Comparison of ENCODE assay signal across 20 cellular contexts in genomic region chr7:42263971-42264370, GRCh38. TPM values are rescaled to one million over a fixed set of nuclear protein-coding genes. Genes with fewer than 3 reads are reported as not detected.
DNase-seq lines count a peak whose midpoint lies in the region; ATAC-seq, FAIRE-seq and TF ChIP-seq lines count a peak whose summit lies in the region.
"Had no signal": no experiment of that assay in that cellular context is flagged by ENCODE, and none has a peak within 500 bp of the region (broad histone marks: within the 10 kb centered on the region; RNA-seq: fewer than 3 reads in every experiment).

No MANE protein-coding gene starts in this region.

- FAIRE-seq in H1 (lab: Jason Lieb, UNC), result no peak
- no peak for FAIRE-seq in pancreas (lab: Jason Lieb, UNC)

- no peak overlapping the region for H3K56ac ChIP-seq in H1 (replicated peaks; ENCODE audit: insufficient read length, low read depth, low read length)

- H3K27ac ChIP-seq in H1 (ENCODE audit: low read depth, low read length) (no peak overlapping the region), left ventricle myocardium inferior (replicated peaks) (peak overlapping the region; percentile 87), pancreas (no peak overlapping the region)
- H3K27ac ChIP-seq: 22Rv1; BLaER1 treated with 17β-estradiol and CSF1 and Interleukin-3, amounts not matched to agents 10 nM and 100 nM had no signal

- no peak overlapping the region for H3K14ac ChIP-seq in H1 (ENCODE audit: insufficient read length)

- peaks cover 3 to 8% (median 6%) of the 10 kb centered on the region in 4 experiments; a peak in 5 of 7 replicates for H3K4me1 ChIP-seq in H1 (replicated peaks in 1 of 4; ENCODE audit: control insufficient read depth in 3 of 4, insufficient read depth in 4 of 4, low read length in 3 of 4)
- no peaks in the 10 kb centered on the region for H3K4me1 ChIP-seq in left ventricle myocardium inferior
- no peaks in the 10 kb centered on the region for H3K4me1 ChIP-seq in pancreas

- H3K4ac ChIP-seq in H1 (replicated peaks; ENCODE audit: insufficient read length, low read depth, low read length), result no peak overlapping the region

- no peaks in the 10 kb centered on the region for H4K20me1 ChIP-seq in H1 (replicated peaks in 1 of 2; ENCODE audit: control insufficient read depth in 1 of 2, insufficient read depth in 2 of 2, low read length in 2 of 2)
- H4K20me1 ChIP-seq: BLaER1 treated with 17β-estradiol and CSF1 and Interleukin-3, amounts not matched to agents 10 nM and 100 nM had no signal

- POLR2A ChIA-PET in H1 (lab: Charles Lee; ENCODE audit: partially characterized antibody), result no interaction called here

- H4K8ac ChIP-seq in H1 (ENCODE audit: extremely low read depth, insufficient read depth, low read length), result no peak overlapping the region

- DNase-seq in Ammon's horn (ENCODE audit: low spot score) (peak; percentile 11), H1 (ENCODE audit: low read depth in 1 of 2, low spot score in 2 of 2) (no peak), left ventricle myocardium inferior (peak; percentile 56), pancreas (peak; percentile 22 to 51 (median 39)), UCSD-AML1 (lab: John Stamatoyannopoulos, UW; ENCODE audit: unreplicated experiment) (no peak), dedifferentiated amniotic fluid mesenchymal stem cell (ENCODE audit: extremely low spot score) (no peak), SHP77 (lab: John Stamatoyannopoulos, UW) (no peak)
- DNase-seq: DMS 273 treated with DMSO at 0.1 percent for 48 hours, EL, NCI-H1417, NCI-H2081, NCI-H226, NCI-H526 treated with DMSO at 0.1 percent for 48 hours, OCI-M1 had no signal

- H3K36me3 ChIP-seq in H1 (ENCODE audit: control insufficient read depth in 2 of 4, insufficient read depth in 4 of 4, low read length in 3 of 4) (no peaks in the 10 kb centered on the region), left ventricle myocardium inferior (no peaks in the 10 kb centered on the region), pancreas (no peaks in the 10 kb centered on the region)
- H3K36me3 ChIP-seq: BLaER1 treated with 17β-estradiol and CSF1 and Interleukin-3, amounts not matched to agents 10 nM and 100 nM had no signal

- 87% methylated on average over 4 of the region's 4 CpGs; no CpG with 5 or more reads in 1 of the 2 experiments for WGBS in H1 (ENCODE audit: extremely low coverage in 1 of 2, insufficient coverage in 1 of 2, insufficient read length in 1 of 2, insufficient replicate concordance in 2 of 2, low coverage in 1 of 2, low lambda C conversion rate in 2 of 2, missing lambda C conversion rate in 1 of 2), 2 experiments
- 48 to 61% methylated on average over 4 of the region's 4 CpGs for WGBS in pancreas, 2 donors

- H3K18ac ChIP-seq in H1 (ENCODE audit: extremely low read depth, low read length), result peak overlapping the region; percentile 73; the same call in 1 of the 2 replicates

- H2BK5ac ChIP-seq in H1 (ENCODE audit: low read depth, low read length), result no peak overlapping the region

- intact Hi-C loops in left ventricle myocardium inferior (cut with micrococcal nuclease), result no loop called here
- intact Hi-C loops in pancreas (cut with DNase I), result no loop called here

- no peak overlapping the region for H3K23ac ChIP-seq in H1 (ENCODE audit: insufficient read length)

- H3K79me2 ChIP-seq in H1 (ENCODE audit: control insufficient read depth in 1 of 2, insufficient read depth in 2 of 2, low read length in 2 of 2), result no peaks in the 10 kb centered on the region

- H2BK120ac ChIP-seq in H1 (replicated peaks; ENCODE audit: low read depth, low read length), result no peak overlapping the region

- ATAC-seq in pancreas (peak; percentile 69 to 95 (median 74)), GM21786 (IDR thresholded peaks at IDR 0.05; ENCODE audit: unreplicated experiment) (no peak)
- ATAC-seq: HCT116, SK-N-SH treated with all-trans-retinoic acid at 6 μM for 48 hours had no signal

- no peak for TF ChIP-seq CTCF in H1 (IDR thresholded peaks at IDR 0.05; ENCODE audit: control extremely low read depth in 1 of 3, insufficient read depth in 1 of 3, low read depth in 1 of 3, low read length in 3 of 3)
- TF ChIP-seq CTCF in left ventricle myocardium inferior (IDR thresholded peaks at IDR 0.05; ENCODE audit: borderline replicate concordance), result no peak
- TF ChIP-seq CTCF in pancreas (IDR thresholded peaks at IDR 0.05), result no peak

- TF ChIP-seq RAD21 in H1 (IDR thresholded peaks at IDR 0.05 in 1 of 2, conservative IDR thresholded peaks at IDR 0.05 in 1 of 2; ENCODE audit: low read depth in 2 of 2, low read length in 2 of 2), result no peak

- CTCF ChIA-PET in H1 (lab: Charles Lee; ENCODE audit: partially characterized antibody), result interaction anchor here (0.6 to 1.7 kb wide), 7 partner anchors 8 to 481 kb away, joined by 3 to 5 read pairs (median 4); no protein-coding TSS in a partner anchor

- H2AK5ac ChIP-seq in H1 (ENCODE audit: low read depth, low read length), result no peak overlapping the region

- H2BK15ac ChIP-seq in H1 (ENCODE audit: low read length), result peak overlapping the region; percentile 89; the same call in 1 of the 2 replicates

- H2BK12ac ChIP-seq in H1 (ENCODE audit: low read depth, low read length), result 0 out of 2 replicates have a peak overlapping the region, but pooled peaks have one; percentile 18

- no peak for TF ChIP-seq EP300 in H1 (IDR thresholded peaks at IDR 0.05; ENCODE audit: borderline replicate concordance in 1 of 2, low read depth in 2 of 2, low read length in 2 of 2)

- no peak overlapping the region for H3K9ac ChIP-seq in H1 (replicated peaks in 1 of 4; ENCODE audit: extremely low read depth in 1 of 4, low read depth in 3 of 4, low read length in 3 of 4)
- H3K9ac ChIP-seq: BLaER1 treated with 17β-estradiol and CSF1 and Interleukin-3, amounts not matched to agents 10 nM and 100 nM had no signal

- no peak overlapping the region for H4K91ac ChIP-seq in H1 (replicated peaks; ENCODE audit: insufficient read length, low read length)

- H3K4me2 ChIP-seq in H1 (ENCODE audit: insufficient read depth in 1 of 2, low read depth in 2 of 2, low read length in 2 of 2), result no peak overlapping the region
- H3K4me2 ChIP-seq: BLaER1 treated with 17β-estradiol and CSF1 and Interleukin-3, amounts not matched to agents 10 nM and 100 nM had no signal

- no peak overlapping the region for H3K4me3 ChIP-seq in H1 (ENCODE audit: extremely low read depth in 1 of 4, insufficient read depth in 2 of 4, low read depth in 3 of 4, low read length in 4 of 4)
- H3K4me3 ChIP-seq in left ventricle myocardium inferior, result peak overlapping the region; percentile 59
- H3K4me3 ChIP-seq in pancreas, result no peak overlapping the region
- H3K4me3 ChIP-seq: BLaER1 treated with 17β-estradiol and CSF1 and Interleukin-3, amounts not matched to agents 10 nM and 100 nM had no signal

- H3K79me1 ChIP-seq in H1 (ENCODE audit: low read depth, low read length), result no peaks in the 10 kb centered on the region

- no peak overlapping the region for H4K5ac ChIP-seq in H1 (ENCODE audit: insufficient read length, low read depth, low read length)

- H2BK20ac ChIP-seq in H1 (ENCODE audit: low read length), result no peak overlapping the region

- H3K23me2 ChIP-seq in H1 (ENCODE audit: low read depth, low read length), result no peaks in the 10 kb centered on the region

- H3K27me3 ChIP-seq in H1 (replicated peaks in 1 of 4; ENCODE audit: control insufficient read depth in 3 of 4, extremely low read depth in 1 of 4, insufficient read depth in 3 of 4, low read length in 3 of 4) (no peaks in the 10 kb centered on the region), left ventricle myocardium inferior (ENCODE audit: low read depth) (no peaks in the 10 kb centered on the region), pancreas (no peaks in the 10 kb centered on the region)
- H3K27me3 ChIP-seq: BLaER1 treated with 17β-estradiol and CSF1 and Interleukin-3, amounts not matched to agents 10 nM and 100 nM had no signal

- no peak for TF ChIP-seq POLR2A in H1 (IDR thresholded peaks at IDR 0.05; ENCODE audit: control extremely low read depth in 1 of 2, low read depth in 2 of 2, low read length in 2 of 2)

- H2AFZ ChIP-seq in H1 (ENCODE audit: low read length), result peak overlapping the region; percentile 35; the same call in 1 of the 2 replicates

- H3K9me3 ChIP-seq in H1 (ENCODE audit: insufficient read depth in 2 of 2, low read depth in 1 of 2, low read length in 1 of 2), result no peaks in the 10 kb centered on the region
- no peaks in the 10 kb centered on the region for H3K9me3 ChIP-seq in left ventricle myocardium inferior (replicated peaks)
- no peaks in the 10 kb centered on the region for H3K9me3 ChIP-seq in pancreas
- H3K9me3 ChIP-seq: BLaER1 treated with 17β-estradiol and CSF1 and Interleukin-3, amounts not matched to agents 10 nM and 100 nM had no signal

TF ChIP-seq in H1, 55 proteins besides CTCF, POLR2A, EP300 and RAD21 (continues in another document):
- no peak for TF ChIP-seq RXRA (IDR thresholded peaks at IDR 0.05; ENCODE audit: insufficient read depth, low read depth, low read length)
- no peak for TF ChIP-seq ASH2L (IDR thresholded peaks at IDR 0.05; ENCODE audit: low read length)
- TF ChIP-seq SP4 (IDR thresholded peaks at IDR 0.05; ENCODE audit: low read length), result no peak
- TF ChIP-seq HDAC2 (IDR thresholded peaks at IDR 0.05; ENCODE audit: borderline replicate concordance in 1 of 2, low read depth in 2 of 2, low read length in 2 of 2), result no peak
- no peak for TF ChIP-seq MAX (IDR thresholded peaks at IDR 0.05)
- no peak for TF ChIP-seq EGR1 (IDR thresholded peaks at IDR 0.05; ENCODE audit: borderline replicate concordance, low read depth, low read length)
- no peak for TF ChIP-seq RNF2 (IDR thresholded peaks at IDR 0.05; ENCODE audit: borderline replicate concordance, low read depth, low read length, missing control alignments, poor library complexity, severe bottlenecking)
- no peak for TF ChIP-seq SIN3A (conservative IDR thresholded peaks at IDR 0.05 in 1 of 2, IDR thresholded peaks at IDR 0.05 in 1 of 2; ENCODE audit: low read depth in 1 of 2, low read length in 2 of 2)
- no peak for TF ChIP-seq KDM5A (IDR thresholded peaks at IDR 0.05; ENCODE audit: low read length)
- no peak for TF ChIP-seq SUZ12 (IDR thresholded peaks at IDR 0.05; ENCODE audit: low read length)

RNA-seq across cellular contexts. Expression of gene GLI3, which starts 27.0 kb away (rescaled TPM):
- total RNA-seq in H1 (2021; fragmentation: NEBNext Ultra II Directional; extraction: Animal tissue kit (Norgen Biotek cat#: 25700)), result 31.1 and 35.4 TPM in 2 replicates
- 8.0 and 10.6 TPM in 2 replicates for polyA plus RNA-seq in H1 (2011; rRNA removed)
- 6.6 TPM for polyA plus RNA-seq in H1 (2011; cell fraction: cytosol; rRNA removed)
- 14.8 TPM for polyA plus RNA-seq in H1 (2011; cell fraction: nucleus; rRNA removed)
- 11.4 to 18.7 TPM (median 12.7 TPM) in 4 replicates for polyA plus RNA-seq in H1 (2012, experiment 1 of 2)
- polyA plus RNA-seq in H1 (2012, experiment 2 of 2), result 3.0 TPM
- 7.5 TPM for polyA plus RNA-seq in H1 (2013, experiment 1 of 2)
- polyA plus RNA-seq in H1 (2013, experiment 2 of 2), result 8.6 TPM
- polyA minus RNA-seq in H1 (2011; rRNA and poly(A)+ RNA removed), result 29.8 and 32.1 TPM in 2 replicates
- 16.4 TPM for polyA minus RNA-seq in H1 (2011; cell fraction: cytosol; rRNA and poly(A)+ RNA removed)
- polyA minus RNA-seq in H1 (2011; cell fraction: nucleus; rRNA and poly(A)+ RNA removed), result 27.0 TPM
- 5.5 TPM for total RNA-seq in left ventricle myocardium inferior
- 1 to 10 TPM in 5 of 6 donors, under 1 TPM in 1; 0.51 to 6.2 (median 2.2) TPM for total RNA-seq in pancreas
- under 1 TPM; 0.38 to 0.54 TPM for polyA plus RNA-seq in pancreas
- polyA plus RNA-seq: IgD-negative memory B cell had no signal

Comparison
In these comparisons a context has a peak if more than half of its experiments do, and no peak if none do; other contexts are left out.
1. DNase-seq: peak in Ammon's horn (single experiment), left ventricle myocardium inferior (single experiment) and pancreas (6 of 6); none in H1 (0 of 2), UCSD-AML1 (single experiment), dedifferentiated amniotic fluid mesenchymal stem cell (single experiment) and SHP77 (0 of 2).